ENCODE assay signal across 12 cellular contexts in genomic region chr14:67547224-67547780, GRCh38.
"Had no signal": no experiment of that assay in that cellular context is flagged by ENCODE, and none has a peak within 500 bp of the region (broad histone marks: within the 10 kb centered on the region; RNA-seq: fewer than 3 reads in every experiment).

No MANE protein-coding gene starts in this region.

- DNase-seq: activated CD4-positive, alpha-beta T cell treated with anti-CD3 and anti-CD28 coated beads for 4 hours; activated CD8-positive, alpha-beta memory T cell treated with anti-CD3 and anti-CD28 coated beads, Interleukin-2, amount 50 U/mL, for 4 hours; activated CD8-positive, alpha-beta T cell treated with anti-CD3 and anti-CD28 coated beads for 36 hours; effector CD4-positive, alpha-beta T cell; lower lobe of right lung; naive B cell; small intestine; T-helper 2 cell had no signal

- H3K27ac ChIP-seq: ascending aorta, epithelial cell of prostate, gastroesophageal sphincter, lower lobe of right lung, tibial nerve had no signal

- ATAC-seq: activated CD8-positive, alpha-beta T cell treated with anti-CD3 and anti-CD28 coated beads for 36 hours; gastroesophageal sphincter had no signal
